Comparison of ENCODE assay signal across 2 cellular contexts in genomic region chr7:128944487-128945236, GRCh38.
TF ChIP-seq lines count a peak whose summit lies in the region.

No MANE protein-coding gene starts in this region.

TF ChIP-seq in IMR-90, 13 proteins besides CTCF, POLR2A, EP300 and RAD21:
- TF ChIP-seq RFX5 (IDR thresholded peaks at IDR 0.05; ENCODE audit: low read depth, low read length), result no peak
- TF ChIP-seq RCOR1 (IDR thresholded peaks at IDR 0.05; ENCODE audit: insufficient replicate concordance, low read length), result no peak
- peak; percentile 77 for TF ChIP-seq MAFK (IDR thresholded peaks at IDR 0.05; ENCODE audit: low read depth, low read length)
- TF ChIP-seq NFE2L2 (IDR thresholded peaks at IDR 0.05; ENCODE audit: low read depth, low read length), result no peak
- no peak for TF ChIP-seq MAZ (IDR thresholded peaks at IDR 0.05; ENCODE audit: borderline replicate concordance, low read depth, low read length)
- no peak for TF ChIP-seq SMC3 (IDR thresholded peaks at IDR 0.05; ENCODE audit: low read depth, low read length)
- TF ChIP-seq FOS (IDR thresholded peaks at IDR 0.05; ENCODE audit: low read depth, low read length), result no peak
- no peak for TF ChIP-seq CHD1 (IDR thresholded peaks at IDR 0.05; ENCODE audit: low read depth, low read length)

TF ChIP-seq in K562, 482 proteins besides CTCF, POLR2A, EP300 and RAD21:
- TF ChIP-seq ZNF316 (IDR thresholded peaks at IDR 0.05) (peak; percentile 87), MAFK (IDR thresholded peaks at IDR 0.05; ENCODE audit: low read length) (peak; percentile 65; the same call in 1 of the 2 replicates), BRF2 (IDR thresholded peaks at IDR 0.05; ENCODE audit: borderline replicate concordance, insufficient read depth, insufficient read length) (no peak), HCFC1 (IDR thresholded peaks at IDR 0.05; ENCODE audit: low read depth, low read length) (no peak), C11orf30 (IDR thresholded peaks at IDR 0.05; ENCODE audit: low read depth) (peak; percentile 69), MAFG (tag; conservative IDR thresholded peaks at IDR 0.05) (peak; percentile 74), MAFF (IDR thresholded peaks at IDR 0.05; ENCODE audit: low read length) (peak; percentile 63), AFF4 (CRISPR knock-in tag; IDR thresholded peaks at IDR 0.05) (no peak), ZNF512 (tag; IDR thresholded peaks at IDR 0.05) (no peak)
